ENCODE assay signal across 1 cellular context in the genomic region with DNA sequence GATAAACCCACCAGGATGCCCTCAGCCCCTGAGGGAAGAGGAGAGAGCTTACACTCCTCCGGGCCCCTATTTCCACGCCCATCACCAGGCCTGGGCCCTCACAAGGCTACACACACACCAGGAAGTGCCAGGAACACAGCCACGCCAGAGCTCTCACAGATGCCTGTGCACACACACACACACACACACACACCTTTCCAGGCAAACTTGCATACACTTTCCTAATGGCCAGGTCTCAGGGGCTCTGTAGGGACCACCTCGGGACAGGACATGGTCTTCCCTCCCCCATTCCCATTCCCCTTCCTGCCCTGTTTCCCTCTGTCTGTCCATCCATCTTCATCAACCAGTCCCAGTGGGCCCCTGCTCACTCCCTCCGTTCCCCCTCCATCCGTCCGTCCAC.
A peak's percentile ranks its signal among the peaks of the same experiment; 100 is the strongest.
TF ChIP-seq lines count a peak whose summit lies in the region.

No MANE protein-coding gene starts in this region.

TF ChIP-seq in HEK293, 187 proteins besides CTCF, POLR2A, EP300 and RAD21 (continued from another document and continues in another):
- TF ChIP-seq, protein P1, sequence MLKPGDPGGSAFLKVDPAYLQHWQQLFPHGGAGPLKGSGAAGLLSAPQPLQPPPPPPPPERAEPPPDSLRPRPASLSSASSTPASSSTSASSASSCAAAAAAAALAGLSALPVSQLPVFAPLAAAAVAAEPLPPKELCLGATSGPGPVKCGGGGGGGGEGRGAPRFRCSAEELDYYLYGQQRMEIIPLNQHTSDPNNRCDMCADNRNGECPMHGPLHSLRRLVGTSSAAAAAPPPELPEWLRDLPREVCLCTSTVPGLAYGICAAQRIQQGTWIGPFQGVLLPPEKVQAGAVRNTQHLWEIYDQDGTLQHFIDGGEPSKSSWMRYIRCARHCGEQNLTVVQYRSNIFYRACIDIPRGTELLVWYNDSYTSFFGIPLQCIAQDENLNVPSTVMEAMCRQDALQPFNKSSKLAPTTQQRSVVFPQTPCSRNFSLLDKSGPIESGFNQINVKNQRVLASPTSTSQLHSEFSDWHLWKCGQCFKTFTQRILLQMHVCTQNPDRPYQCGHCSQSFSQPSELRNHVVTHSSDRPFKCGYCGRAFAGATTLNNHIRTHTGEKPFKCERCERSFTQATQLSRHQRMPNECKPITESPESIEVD (tag by site-specific recombination; IDR thresholded peaks at IDR 0.05), result no peak
- TF ChIP-seq, protein P2, sequence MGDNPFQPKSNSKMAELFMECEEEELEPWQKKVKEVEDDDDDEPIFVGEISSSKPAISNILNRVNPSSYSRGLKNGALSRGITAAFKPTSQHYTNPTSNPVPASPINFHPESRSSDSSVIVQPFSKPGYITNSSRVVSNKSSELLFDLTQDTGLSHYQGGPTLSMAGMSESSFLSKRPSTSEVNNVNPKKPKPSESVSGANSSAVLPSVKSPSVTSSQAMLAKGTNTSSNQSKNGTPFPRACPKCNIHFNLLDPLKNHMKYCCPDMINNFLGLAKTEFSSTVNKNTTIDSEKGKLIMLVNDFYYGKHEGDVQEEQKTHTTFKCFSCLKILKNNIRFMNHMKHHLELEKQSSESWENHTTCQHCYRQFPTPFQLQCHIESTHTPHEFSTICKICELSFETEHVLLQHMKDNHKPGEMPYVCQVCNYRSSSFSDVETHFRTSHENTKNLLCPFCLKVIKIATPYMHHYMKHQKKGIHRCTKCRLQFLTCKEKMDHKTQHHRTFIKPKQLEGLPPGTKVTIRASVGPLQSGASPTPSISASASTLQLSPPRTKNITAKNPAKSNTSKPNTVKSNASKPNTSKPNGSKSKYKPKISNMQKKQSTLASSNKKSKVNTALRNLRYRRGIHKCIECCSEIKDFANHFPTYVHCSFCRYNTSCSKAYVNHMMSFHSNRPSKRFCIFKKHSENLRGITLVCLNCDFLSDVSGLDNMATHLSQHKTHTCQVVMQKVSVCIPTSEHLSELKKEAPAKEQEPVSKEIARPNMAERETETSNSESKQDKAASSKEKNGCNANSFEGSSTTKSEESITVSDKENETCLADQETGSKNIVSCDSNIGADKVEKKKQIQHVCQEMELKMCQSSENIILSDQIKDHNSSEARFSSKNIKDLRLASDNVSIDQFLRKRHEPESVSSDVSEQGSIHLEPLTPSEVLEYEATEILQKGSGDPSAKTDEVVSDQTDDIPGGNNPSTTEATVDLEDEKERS (tag by site-specific recombination; IDR thresholded peaks at IDR 0.05), result no peak
- no peak for TF ChIP-seq ZNF391 (tag by site-specific recombination; IDR thresholded peaks at IDR 0.05; ENCODE audit: borderline replicate concordance, low read depth)
- TF ChIP-seq ZNF169 (tag by site-specific recombination; IDR thresholded peaks at IDR 0.05), result no peak
- no peak for TF ChIP-seq ZNF311 (tag by site-specific recombination; IDR thresholded peaks at IDR 0.05; ENCODE audit: borderline replicate concordance)
- no peak for TF ChIP-seq ZNF214 (tag by site-specific recombination; IDR thresholded peaks at IDR 0.05; ENCODE audit: borderline replicate concordance)
- peak; percentile 88 for TF ChIP-seq ZFP69B (tag by site-specific recombination; IDR thresholded peaks at IDR 0.05)
- TF ChIP-seq ZBTB20 (tag by site-specific recombination; IDR thresholded peaks at IDR 0.05), result peak; percentile 53; the same call in 1 of the 2 replicates
- TF ChIP-seq ZNF426 (tag by site-specific recombination; IDR thresholded peaks at IDR 0.05), result no peak
- TF ChIP-seq ZNF521 (tag by site-specific recombination; IDR thresholded peaks at IDR 0.05), result no peak
- no peak for TF ChIP-seq ZNF501 (tag by site-specific recombination; IDR thresholded peaks at IDR 0.05)
- no peak for TF ChIP-seq ZNF768 (tag by site-specific recombination; IDR thresholded peaks at IDR 0.05)
- no peak for TF ChIP-seq ZNF843 (tag by site-specific recombination; IDR thresholded peaks at IDR 0.05)
- TF ChIP-seq ZNF530 (tag by site-specific recombination; IDR thresholded peaks at IDR 0.05; ENCODE audit: low read depth), result no peak
- TF ChIP-seq, protein P3, sequence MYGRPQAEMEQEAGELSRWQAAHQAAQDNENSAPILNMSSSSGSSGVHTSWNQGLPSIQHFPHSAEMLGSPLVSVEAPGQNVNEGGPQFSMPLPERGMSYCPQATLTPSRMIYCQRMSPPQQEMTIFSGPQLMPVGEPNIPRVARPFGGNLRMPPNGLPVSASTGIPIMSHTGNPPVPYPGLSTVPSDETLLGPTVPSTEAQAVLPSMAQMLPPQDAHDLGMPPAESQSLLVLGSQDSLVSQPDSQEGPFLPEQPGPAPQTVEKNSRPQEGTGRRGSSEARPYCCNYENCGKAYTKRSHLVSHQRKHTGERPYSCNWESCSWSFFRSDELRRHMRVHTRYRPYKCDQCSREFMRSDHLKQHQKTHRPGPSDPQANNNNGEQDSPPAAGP (tag by site-specific recombination; IDR thresholded peaks at IDR 0.05), result no peak
- TF ChIP-seq ZNF132 (tag by site-specific recombination; IDR thresholded peaks at IDR 0.05; ENCODE audit: borderline replicate concordance), result no peak
- TF ChIP-seq, protein P4, sequence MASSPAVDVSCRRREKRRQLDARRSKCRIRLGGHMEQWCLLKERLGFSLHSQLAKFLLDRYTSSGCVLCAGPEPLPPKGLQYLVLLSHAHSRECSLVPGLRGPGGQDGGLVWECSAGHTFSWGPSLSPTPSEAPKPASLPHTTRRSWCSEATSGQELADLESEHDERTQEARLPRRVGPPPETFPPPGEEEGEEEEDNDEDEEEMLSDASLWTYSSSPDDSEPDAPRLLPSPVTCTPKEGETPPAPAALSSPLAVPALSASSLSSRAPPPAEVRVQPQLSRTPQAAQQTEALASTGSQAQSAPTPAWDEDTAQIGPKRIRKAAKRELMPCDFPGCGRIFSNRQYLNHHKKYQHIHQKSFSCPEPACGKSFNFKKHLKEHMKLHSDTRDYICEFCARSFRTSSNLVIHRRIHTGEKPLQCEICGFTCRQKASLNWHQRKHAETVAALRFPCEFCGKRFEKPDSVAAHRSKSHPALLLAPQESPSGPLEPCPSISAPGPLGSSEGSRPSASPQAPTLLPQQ (tag by site-specific recombination; IDR thresholded peaks at IDR 0.05), result peak; percentile 65
- TF ChIP-seq ZNF248 (tag by site-specific recombination; IDR thresholded peaks at IDR 0.05), result no peak
- TF ChIP-seq ZNF571 (tag by site-specific recombination; IDR thresholded peaks at IDR 0.05), result no peak
- no peak for TF ChIP-seq SALL2 (tag by site-specific recombination; IDR thresholded peaks at IDR 0.05; ENCODE audit: borderline replicate concordance)
- TF ChIP-seq ZNF677 (tag by site-specific recombination; IDR thresholded peaks at IDR 0.05), result no peak
- TF ChIP-seq, protein P5, sequence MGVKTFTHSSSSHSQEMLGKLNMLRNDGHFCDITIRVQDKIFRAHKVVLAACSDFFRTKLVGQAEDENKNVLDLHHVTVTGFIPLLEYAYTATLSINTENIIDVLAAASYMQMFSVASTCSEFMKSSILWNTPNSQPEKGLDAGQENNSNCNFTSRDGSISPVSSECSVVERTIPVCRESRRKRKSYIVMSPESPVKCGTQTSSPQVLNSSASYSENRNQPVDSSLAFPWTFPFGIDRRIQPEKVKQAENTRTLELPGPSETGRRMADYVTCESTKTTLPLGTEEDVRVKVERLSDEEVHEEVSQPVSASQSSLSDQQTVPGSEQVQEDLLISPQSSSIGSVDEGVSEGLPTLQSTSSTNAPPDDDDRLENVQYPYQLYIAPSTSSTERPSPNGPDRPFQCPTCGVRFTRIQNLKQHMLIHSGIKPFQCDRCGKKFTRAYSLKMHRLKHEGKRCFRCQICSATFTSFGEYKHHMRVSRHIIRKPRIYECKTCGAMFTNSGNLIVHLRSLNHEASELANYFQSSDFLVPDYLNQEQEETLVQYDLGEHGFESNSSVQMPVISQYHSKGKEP (tag by site-specific recombination; IDR thresholded peaks at IDR 0.05), result no peak
- TF ChIP-seq TRIM28 (IDR thresholded peaks at IDR 0.05; ENCODE audit: borderline replicate concordance, low read length), result no peak
- TF ChIP-seq, protein P6, sequence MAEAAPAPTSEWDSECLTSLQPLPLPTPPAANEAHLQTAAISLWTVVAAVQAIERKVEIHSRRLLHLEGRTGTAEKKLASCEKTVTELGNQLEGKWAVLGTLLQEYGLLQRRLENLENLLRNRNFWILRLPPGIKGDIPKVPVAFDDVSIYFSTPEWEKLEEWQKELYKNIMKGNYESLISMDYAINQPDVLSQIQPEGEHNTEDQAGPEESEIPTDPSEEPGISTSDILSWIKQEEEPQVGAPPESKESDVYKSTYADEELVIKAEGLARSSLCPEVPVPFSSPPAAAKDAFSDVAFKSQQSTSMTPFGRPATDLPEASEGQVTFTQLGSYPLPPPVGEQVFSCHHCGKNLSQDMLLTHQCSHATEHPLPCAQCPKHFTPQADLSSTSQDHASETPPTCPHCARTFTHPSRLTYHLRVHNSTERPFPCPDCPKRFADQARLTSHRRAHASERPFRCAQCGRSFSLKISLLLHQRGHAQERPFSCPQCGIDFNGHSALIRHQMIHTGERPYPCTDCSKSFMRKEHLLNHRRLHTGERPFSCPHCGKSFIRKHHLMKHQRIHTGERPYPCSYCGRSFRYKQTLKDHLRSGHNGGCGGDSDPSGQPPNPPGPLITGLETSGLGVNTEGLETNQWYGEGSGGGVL (tag by site-specific recombination; IDR thresholded peaks at IDR 0.05), result no peak
- TF ChIP-seq GFI1B (tag by site-specific recombination; IDR thresholded peaks at IDR 0.05), result no peak
- TF ChIP-seq, protein P7, sequence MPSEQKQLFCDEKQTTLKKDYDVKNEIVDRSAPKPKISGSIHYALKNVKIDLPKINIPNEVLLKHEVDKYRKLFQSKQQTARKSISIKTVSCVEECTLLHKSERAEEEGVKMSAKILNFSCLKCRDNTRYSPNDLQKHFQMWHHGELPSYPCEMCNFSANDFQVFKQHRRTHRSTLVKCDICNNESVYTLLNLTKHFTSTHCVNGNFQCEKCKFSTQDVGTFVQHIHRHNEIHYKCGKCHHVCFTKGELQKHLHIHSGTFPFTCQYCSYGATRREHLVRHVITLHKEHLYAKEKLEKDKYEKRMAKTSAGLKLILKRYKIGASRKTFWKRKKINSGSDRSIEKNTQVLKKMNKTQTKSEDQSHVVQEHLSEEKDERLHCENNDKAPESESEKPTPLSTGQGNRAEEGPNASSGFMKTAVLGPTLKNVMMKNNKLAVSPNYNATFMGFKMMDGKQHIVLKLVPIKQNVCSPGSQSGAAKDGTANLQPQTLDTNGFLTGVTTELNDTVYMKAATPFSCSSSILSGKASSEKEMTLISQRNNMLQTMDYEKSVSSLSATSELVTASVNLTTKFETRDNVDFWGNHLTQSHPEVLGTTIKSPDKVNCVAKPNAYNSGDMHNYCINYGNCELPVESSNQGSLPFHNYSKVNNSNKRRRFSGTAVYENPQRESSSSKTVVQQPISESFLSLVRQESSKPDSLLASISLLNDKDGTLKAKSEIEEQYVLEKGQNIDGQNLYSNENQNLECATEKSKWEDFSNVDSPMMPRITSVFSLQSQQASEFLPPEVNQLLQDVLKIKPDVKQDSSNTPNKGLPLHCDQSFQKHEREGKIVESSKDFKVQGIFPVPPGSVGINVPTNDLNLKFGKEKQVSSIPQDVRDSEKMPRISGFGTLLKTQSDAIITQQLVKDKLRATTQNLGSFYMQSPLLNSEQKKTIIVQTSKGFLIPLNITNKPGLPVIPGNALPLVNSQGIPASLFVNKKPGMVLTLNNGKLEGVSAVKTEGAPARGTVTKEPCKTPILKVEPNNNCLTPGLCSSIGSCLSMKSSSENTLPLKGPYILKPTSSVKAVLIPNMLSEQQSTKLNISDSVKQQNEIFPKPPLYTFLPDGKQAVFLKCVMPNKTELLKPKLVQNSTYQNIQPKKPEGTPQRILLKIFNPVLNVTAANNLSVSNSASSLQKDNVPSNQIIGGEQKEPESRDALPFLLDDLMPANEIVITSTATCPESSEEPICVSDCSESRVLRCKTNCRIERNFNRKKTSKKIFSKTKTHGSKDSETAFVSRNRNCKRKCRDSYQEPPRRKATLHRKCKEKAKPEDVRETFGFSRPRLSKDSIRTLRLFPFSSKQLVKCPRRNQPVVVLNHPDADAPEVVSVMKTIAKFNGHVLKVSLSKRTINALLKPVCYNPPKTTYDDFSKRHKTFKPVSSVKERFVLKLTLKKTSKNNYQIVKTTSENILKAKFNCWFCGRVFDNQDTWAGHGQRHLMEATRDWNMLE (tag by site-specific recombination; conservative IDR thresholded peaks at IDR 0.05; ENCODE audit: low read depth), result no peak
- no peak for TF ChIP-seq ZNF529 (tag by site-specific recombination; IDR thresholded peaks at IDR 0.05; ENCODE audit: insufficient replicate concordance)
- TF ChIP-seq, protein P8, sequence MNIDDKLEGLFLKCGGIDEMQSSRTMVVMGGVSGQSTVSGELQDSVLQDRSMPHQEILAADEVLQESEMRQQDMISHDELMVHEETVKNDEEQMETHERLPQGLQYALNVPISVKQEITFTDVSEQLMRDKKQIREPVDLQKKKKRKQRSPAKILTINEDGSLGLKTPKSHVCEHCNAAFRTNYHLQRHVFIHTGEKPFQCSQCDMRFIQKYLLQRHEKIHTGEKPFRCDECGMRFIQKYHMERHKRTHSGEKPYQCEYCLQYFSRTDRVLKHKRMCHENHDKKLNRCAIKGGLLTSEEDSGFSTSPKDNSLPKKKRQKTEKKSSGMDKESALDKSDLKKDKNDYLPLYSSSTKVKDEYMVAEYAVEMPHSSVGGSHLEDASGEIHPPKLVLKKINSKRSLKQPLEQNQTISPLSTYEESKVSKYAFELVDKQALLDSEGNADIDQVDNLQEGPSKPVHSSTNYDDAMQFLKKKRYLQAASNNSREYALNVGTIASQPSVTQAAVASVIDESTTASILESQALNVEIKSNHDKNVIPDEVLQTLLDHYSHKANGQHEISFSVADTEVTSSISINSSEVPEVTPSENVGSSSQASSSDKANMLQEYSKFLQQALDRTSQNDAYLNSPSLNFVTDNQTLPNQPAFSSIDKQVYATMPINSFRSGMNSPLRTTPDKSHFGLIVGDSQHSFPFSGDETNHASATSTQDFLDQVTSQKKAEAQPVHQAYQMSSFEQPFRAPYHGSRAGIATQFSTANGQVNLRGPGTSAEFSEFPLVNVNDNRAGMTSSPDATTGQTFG (tag by site-specific recombination; IDR thresholded peaks at IDR 0.05; ENCODE audit: borderline replicate concordance), result no peak
- TF ChIP-seq ZIC2 (tag by site-specific recombination; IDR thresholded peaks at IDR 0.05), result no peak
- TF ChIP-seq, protein P9, sequence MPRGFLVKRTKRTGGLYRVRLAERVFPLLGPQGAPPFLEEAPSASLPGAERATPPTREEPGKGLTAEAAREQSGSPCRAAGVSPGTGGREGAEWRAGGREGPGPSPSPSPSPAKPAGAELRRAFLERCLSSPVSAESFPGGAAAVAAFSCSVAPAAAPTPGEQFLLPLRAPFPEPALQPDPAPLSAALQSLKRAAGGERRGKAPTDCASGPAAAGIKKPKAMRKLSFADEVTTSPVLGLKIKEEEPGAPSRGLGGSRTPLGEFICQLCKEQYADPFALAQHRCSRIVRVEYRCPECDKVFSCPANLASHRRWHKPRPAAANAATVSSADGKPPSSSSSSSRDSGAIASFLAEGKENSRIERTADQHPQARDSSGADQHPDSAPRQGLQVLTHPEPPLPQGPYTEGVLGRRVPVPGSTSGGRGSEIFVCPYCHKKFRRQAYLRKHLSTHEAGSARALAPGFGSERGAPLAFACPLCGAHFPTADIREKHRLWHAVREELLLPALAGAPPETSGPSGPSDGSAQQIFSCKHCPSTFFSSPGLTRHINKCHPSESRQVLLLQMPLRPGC (tag by site-specific recombination; IDR thresholded peaks at IDR 0.05), result peak; percentile 30; the same call in 1 of the 2 replicates
- no peak for TF ChIP-seq ZNF610 (tag by site-specific recombination; IDR thresholded peaks at IDR 0.05; ENCODE audit: borderline replicate concordance)
- TF ChIP-seq SP2 (tag by site-specific recombination; IDR thresholded peaks at IDR 0.05), result no peak; the same call in none of the 2 replicates
- TF ChIP-seq ZNF211 (tag by site-specific recombination; IDR thresholded peaks at IDR 0.05; ENCODE audit: low read depth), result no peak
- TF ChIP-seq ZBTB48 (tag by site-specific recombination; IDR thresholded peaks at IDR 0.05), result peak; percentile 59
- TF ChIP-seq ZNF561 (tag by site-specific recombination; IDR thresholded peaks at IDR 0.05; ENCODE audit: borderline replicate concordance), result no peak
- TF ChIP-seq ZNF623 (tag by site-specific recombination; IDR thresholded peaks at IDR 0.05), result no peak
- TF ChIP-seq REPIN1 (tag by site-specific recombination; IDR thresholded peaks at IDR 0.05; ENCODE audit: low read depth), result no peak
- TF ChIP-seq ZNF600 (tag by site-specific recombination; IDR thresholded peaks at IDR 0.05), result peak; percentile 64
